ENCODE assay signal across 22 cellular contexts in genomic region chr6:50653253-50653652, GRCh38.
"Had no signal": no experiment of that assay in that cellular context is flagged by ENCODE, and none has a peak within 500 bp of the region (broad histone marks: within the 10 kb centered on the region; RNA-seq: fewer than 3 reads in every experiment).

No MANE protein-coding gene starts in this region.

- H3K4me2 ChIP-seq: KMS-11 had no signal

- H3K4me3 Mint-ChIP-seq: activated CD4-positive, alpha-beta memory T cell treated with anti-CD3 and anti-CD28 coated beads, Interleukin-2, amount 10 ng/mL, durations not matched to agents 7 days and 5 days; activated CD4-positive, alpha-beta T cell treated with anti-CD3 and anti-CD28 coated beads for 36 hours; activated naive CD4-positive, alpha-beta T cell treated with anti-CD3 and anti-CD28 coated beads, Interleukin-2, amount 10 ng/mL, durations not matched to agents 7 days and 5 days; activated naive CD8-positive, alpha-beta T cell treated with anti-CD3 and anti-CD28 coated beads for 36 hours; activated T-helper 17 cell treated with anti-CD3 and anti-CD28 coated beads, Interleukin-2, amount 50 U/mL, for 72 hours; T-helper 17 cell had no signal

- H3K27me3 Mint-ChIP-seq: activated CD4-positive, alpha-beta memory T cell treated with anti-CD3 and anti-CD28 coated beads, Interleukin-2, amount 10 ng/mL, durations not matched to agents 7 days and 5 days; activated CD4-positive, alpha-beta T cell treated with anti-CD3 and anti-CD28 coated beads for 36 hours; activated naive CD4-positive, alpha-beta T cell treated with anti-CD3 and anti-CD28 coated beads, Interleukin-2, amount 10 ng/mL, durations not matched to agents 7 days and 5 days; activated naive CD8-positive, alpha-beta T cell treated with anti-CD3 and anti-CD28 coated beads for 36 hours; activated T-helper 17 cell treated with anti-CD3 and anti-CD28 coated beads, Interleukin-2, amount 50 U/mL, for 72 hours; T-helper 17 cell had no signal

- H3K4me1 Mint-ChIP-seq: activated CD4-positive, alpha-beta memory T cell treated with anti-CD3 and anti-CD28 coated beads, Interleukin-2, amount 10 ng/mL, durations not matched to agents 7 days and 5 days; activated CD4-positive, alpha-beta T cell treated with anti-CD3 and anti-CD28 coated beads for 36 hours; activated naive CD4-positive, alpha-beta T cell treated with anti-CD3 and anti-CD28 coated beads, Interleukin-2, amount 10 ng/mL, durations not matched to agents 7 days and 5 days; activated naive CD8-positive, alpha-beta T cell treated with anti-CD3 and anti-CD28 coated beads for 36 hours; activated T-helper 17 cell treated with anti-CD3 and anti-CD28 coated beads, Interleukin-2, amount 50 U/mL, for 72 hours; T-helper 17 cell had no signal

- DNase-seq: activated CD4-positive, alpha-beta memory T cell treated with anti-CD3 and anti-CD28 coated beads, Interleukin-2, amount 10 ng/mL, durations not matched to agents 7 days and 5 days; activated CD4-positive, alpha-beta T cell treated with anti-CD3 and anti-CD28 coated beads for 36 hours; activated CD4-positive, alpha-beta T cell treated with anti-CD3 and anti-CD28 coated beads, Interleukin-2, amount 50 U/mL, for 1 hour; activated gamma-delta T cell treated with Interleukin-2 at 50 U/mL for 16 hours; activated naive CD4-positive, alpha-beta T cell treated with anti-CD3 and anti-CD28 coated beads, Interleukin-2, amount 10 ng/mL, durations not matched to agents 7 days and 5 days; activated naive CD8-positive, alpha-beta T cell treated with anti-CD3 and anti-CD28 coated beads for 36 hours; activated T-cell treated with anti-CD3 and anti-CD28 coated beads for 4 hours; activated T-cell treated with anti-CD3 and anti-CD28 coated beads, Interleukin-2, amount 50 U/mL, for 48 hours; brain microvascular endothelial cell; NCI-H1092; NCI-H1417; NCI-H1930; NCI-H2107; NCI-H524; NCI-H748 treated with DMSO at 0.1 percent for 48 hours; Peyer's patch; SHP77; T-helper 17 cell; T-helper 9 cell had no signal

- H3K9ac ChIP-seq: KMS-11 had no signal

- H3K27ac ChIP-seq: brain microvascular endothelial cell, cardiac muscle cell, KMS-11, Peyer's patch had no signal

- H3K4me3 ChIP-seq: cardiac muscle cell, Peyer's patch had no signal

- H3K36me3 Mint-ChIP-seq: activated naive CD4-positive, alpha-beta T cell treated with anti-CD3 and anti-CD28 coated beads, Interleukin-2, amount 10 ng/mL, durations not matched to agents 7 days and 5 days; activated naive CD8-positive, alpha-beta T cell treated with anti-CD3 and anti-CD28 coated beads for 36 hours had no signal

- H3K36me3 ChIP-seq: brain microvascular endothelial cell, cardiac muscle cell, Peyer's patch had no signal

- H3K27me3 ChIP-seq: brain microvascular endothelial cell, cardiac muscle cell, Peyer's patch had no signal

- H3K27ac Mint-ChIP-seq: activated CD4-positive, alpha-beta memory T cell treated with anti-CD3 and anti-CD28 coated beads, Interleukin-2, amount 10 ng/mL, durations not matched to agents 7 days and 5 days; activated CD4-positive, alpha-beta T cell treated with anti-CD3 and anti-CD28 coated beads for 36 hours; activated naive CD4-positive, alpha-beta T cell treated with anti-CD3 and anti-CD28 coated beads, Interleukin-2, amount 10 ng/mL, durations not matched to agents 7 days and 5 days; activated naive CD8-positive, alpha-beta T cell treated with anti-CD3 and anti-CD28 coated beads for 36 hours; activated T-helper 17 cell treated with anti-CD3 and anti-CD28 coated beads, Interleukin-2, amount 50 U/mL, for 72 hours; T-helper 17 cell had no signal

- H3K4me1 ChIP-seq: Peyer's patch had no signal

- ATAC-seq: activated CD4-positive, alpha-beta T cell treated with anti-CD3 and anti-CD28 coated beads for 36 hours; activated T-helper 17 cell treated with anti-CD3 and anti-CD28 coated beads, Interleukin-2, amount 50 U/mL, for 72 hours; T-helper 17 cell had no signal
